In the genomic region with DNA sequence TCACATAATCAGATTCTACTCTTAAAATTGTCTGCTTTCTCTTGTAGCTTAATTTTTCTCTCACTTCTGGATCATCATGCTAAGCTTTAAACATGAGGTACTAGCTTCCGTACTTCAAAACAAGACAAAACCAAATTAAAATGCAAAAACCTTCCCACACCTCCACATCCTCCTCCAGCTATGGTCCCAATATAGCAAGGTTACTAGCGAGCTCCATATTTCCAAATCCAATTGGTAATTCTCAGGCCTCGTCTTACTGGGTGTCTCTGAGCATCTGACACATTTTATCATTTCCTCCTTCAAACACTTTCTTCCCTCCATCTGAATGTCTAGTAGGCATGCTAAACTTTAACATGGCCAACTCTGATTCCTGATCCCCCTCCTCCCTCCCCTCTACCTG, we compare ENCODE assay signal across 1 cellular context.
TF ChIP-seq lines count a peak whose summit lies in the region.

No MANE protein-coding gene starts in this region.

TF ChIP-seq in H1, 55 proteins besides CTCF, POLR2A, EP300 and RAD21:
- no peak for TF ChIP-seq GABPA (IDR thresholded peaks at IDR 0.05; ENCODE audit: borderline replicate concordance, insufficient read depth, low read length)
- no peak for TF ChIP-seq HDAC6 (IDR thresholded peaks at IDR 0.05; ENCODE audit: low read depth, low read length)
- TF ChIP-seq USF2 (IDR thresholded peaks at IDR 0.05; ENCODE audit: low read length), result no peak
- TF ChIP-seq TCF12 (IDR thresholded peaks at IDR 0.05; ENCODE audit: low read depth, low read length), result no peak
- no peak for TF ChIP-seq JUN (IDR thresholded peaks at IDR 0.05; ENCODE audit: low read depth, low read length)
- TF ChIP-seq, protein P1, sequence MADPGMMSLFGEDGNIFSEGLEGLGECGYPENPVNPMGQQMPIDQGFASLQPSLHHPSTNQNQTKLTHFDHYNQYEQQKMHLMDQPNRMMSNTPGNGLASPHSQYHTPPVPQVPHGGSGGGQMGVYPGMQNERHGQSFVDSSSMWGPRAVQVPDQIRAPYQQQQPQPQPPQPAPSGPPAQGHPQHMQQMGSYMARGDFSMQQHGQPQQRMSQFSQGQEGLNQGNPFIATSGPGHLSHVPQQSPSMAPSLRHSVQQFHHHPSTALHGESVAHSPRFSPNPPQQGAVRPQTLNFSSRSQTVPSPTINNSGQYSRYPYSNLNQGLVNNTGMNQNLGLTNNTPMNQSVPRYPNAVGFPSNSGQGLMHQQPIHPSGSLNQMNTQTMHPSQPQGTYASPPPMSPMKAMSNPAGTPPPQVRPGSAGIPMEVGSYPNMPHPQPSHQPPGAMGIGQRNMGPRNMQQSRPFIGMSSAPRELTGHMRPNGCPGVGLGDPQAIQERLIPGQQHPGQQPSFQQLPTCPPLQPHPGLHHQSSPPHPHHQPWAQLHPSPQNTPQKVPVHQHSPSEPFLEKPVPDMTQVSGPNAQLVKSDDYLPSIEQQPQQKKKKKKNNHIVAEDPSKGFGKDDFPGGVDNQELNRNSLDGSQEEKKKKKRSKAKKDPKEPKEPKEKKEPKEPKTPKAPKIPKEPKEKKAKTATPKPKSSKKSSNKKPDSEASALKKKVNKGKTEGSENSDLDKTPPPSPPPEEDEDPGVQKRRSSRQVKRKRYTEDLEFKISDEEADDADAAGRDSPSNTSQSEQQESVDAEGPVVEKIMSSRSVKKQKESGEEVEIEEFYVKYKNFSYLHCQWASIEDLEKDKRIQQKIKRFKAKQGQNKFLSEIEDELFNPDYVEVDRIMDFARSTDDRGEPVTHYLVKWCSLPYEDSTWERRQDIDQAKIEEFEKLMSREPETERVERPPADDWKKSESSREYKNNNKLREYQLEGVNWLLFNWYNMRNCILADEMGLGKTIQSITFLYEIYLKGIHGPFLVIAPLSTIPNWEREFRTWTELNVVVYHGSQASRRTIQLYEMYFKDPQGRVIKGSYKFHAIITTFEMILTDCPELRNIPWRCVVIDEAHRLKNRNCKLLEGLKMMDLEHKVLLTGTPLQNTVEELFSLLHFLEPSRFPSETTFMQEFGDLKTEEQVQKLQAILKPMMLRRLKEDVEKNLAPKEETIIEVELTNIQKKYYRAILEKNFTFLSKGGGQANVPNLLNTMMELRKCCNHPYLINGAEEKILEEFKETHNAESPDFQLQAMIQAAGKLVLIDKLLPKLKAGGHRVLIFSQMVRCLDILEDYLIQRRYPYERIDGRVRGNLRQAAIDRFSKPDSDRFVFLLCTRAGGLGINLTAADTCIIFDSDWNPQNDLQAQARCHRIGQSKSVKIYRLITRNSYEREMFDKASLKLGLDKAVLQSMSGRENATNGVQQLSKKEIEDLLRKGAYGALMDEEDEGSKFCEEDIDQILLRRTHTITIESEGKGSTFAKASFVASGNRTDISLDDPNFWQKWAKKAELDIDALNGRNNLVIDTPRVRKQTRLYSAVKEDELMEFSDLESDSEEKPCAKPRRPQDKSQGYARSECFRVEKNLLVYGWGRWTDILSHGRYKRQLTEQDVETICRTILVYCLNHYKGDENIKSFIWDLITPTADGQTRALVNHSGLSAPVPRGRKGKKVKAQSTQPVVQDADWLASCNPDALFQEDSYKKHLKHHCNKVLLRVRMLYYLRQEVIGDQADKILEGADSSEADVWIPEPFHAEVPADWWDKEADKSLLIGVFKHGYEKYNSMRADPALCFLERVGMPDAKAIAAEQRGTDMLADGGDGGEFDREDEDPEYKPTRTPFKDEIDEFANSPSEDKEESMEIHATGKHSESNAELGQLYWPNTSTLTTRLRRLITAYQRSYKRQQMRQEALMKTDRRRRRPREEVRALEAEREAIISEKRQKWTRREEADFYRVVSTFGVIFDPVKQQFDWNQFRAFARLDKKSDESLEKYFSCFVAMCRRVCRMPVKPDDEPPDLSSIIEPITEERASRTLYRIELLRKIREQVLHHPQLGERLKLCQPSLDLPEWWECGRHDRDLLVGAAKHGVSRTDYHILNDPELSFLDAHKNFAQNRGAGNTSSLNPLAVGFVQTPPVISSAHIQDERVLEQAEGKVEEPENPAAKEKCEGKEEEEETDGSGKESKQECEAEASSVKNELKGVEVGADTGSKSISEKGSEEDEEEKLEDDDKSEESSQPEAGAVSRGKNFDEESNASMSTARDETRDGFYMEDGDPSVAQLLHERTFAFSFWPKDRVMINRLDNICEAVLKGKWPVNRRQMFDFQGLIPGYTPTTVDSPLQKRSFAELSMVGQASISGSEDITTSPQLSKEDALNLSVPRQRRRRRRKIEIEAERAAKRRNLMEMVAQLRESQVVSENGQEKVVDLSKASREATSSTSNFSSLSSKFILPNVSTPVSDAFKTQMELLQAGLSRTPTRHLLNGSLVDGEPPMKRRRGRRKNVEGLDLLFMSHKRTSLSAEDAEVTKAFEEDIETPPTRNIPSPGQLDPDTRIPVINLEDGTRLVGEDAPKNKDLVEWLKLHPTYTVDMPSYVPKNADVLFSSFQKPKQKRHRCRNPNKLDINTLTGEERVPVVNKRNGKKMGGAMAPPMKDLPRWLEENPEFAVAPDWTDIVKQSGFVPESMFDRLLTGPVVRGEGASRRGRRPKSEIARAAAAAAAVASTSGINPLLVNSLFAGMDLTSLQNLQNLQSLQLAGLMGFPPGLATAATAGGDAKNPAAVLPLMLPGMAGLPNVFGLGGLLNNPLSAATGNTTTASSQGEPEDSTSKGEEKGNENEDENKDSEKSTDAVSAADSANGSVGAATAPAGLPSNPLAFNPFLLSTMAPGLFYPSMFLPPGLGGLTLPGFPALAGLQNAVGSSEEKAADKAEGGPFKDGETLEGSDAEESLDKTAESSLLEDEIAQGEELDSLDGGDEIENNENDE (IDR thresholded peaks at IDR 0.05; ENCODE audit: insufficient replicate concordance, low read length), result no peak
- TF ChIP-seq, protein P2, sequence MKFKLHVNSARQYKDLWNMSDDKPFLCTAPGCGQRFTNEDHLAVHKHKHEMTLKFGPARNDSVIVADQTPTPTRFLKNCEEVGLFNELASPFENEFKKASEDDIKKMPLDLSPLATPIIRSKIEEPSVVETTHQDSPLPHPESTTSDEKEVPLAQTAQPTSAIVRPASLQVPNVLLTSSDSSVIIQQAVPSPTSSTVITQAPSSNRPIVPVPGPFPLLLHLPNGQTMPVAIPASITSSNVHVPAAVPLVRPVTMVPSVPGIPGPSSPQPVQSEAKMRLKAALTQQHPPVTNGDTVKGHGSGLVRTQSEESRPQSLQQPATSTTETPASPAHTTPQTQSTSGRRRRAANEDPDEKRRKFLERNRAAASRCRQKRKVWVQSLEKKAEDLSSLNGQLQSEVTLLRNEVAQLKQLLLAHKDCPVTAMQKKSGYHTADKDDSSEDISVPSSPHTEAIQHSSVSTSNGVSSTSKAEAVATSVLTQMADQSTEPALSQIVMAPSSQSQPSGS (IDR thresholded peaks at IDR 0.05; ENCODE audit: low read length), result no peak
- no peak for TF ChIP-seq POU5F1 (IDR thresholded peaks at IDR 0.05; ENCODE audit: low read depth, low read length)
- no peak for TF ChIP-seq CTBP2 (IDR thresholded peaks at IDR 0.05; ENCODE audit: borderline replicate concordance, insufficient read depth, insufficient read length, low read length)
